17 cellular contexts compared by ENCODE assay signal in genomic region chr13:113005076-113005865, GRCh38. TPM values are rescaled to one million over a fixed set of nuclear protein-coding genes. Genes with fewer than 3 reads are reported as not detected.
DNase-seq lines count a peak whose midpoint lies in the region; ATAC-seq and TF ChIP-seq lines count a peak whose summit lies in the region.
"Had no signal": no experiment of that assay in that cellular context is flagged by ENCODE, and none has a peak within 500 bp of the region (broad histone marks: within the 10 kb centered on the region; RNA-seq: fewer than 3 reads in every experiment).

No MANE protein-coding gene starts in this region.

- no peak overlapping the region for H2AFZ ChIP-seq in MM.1S (ENCODE audit: low read length)

- no peaks in the 10 kb centered on the region for H3K79me2 ChIP-seq in MM.1S (ENCODE audit: low read length)

- peaks cover 99% of the 10 kb centered on the region for H3K27me3 ChIP-seq in MM.1S (replicated peaks; ENCODE audit: insufficient read depth, low read length)
- H3K27me3 ChIP-seq: ovary had no signal

- no peaks in the 10 kb centered on the region for H3K9me2 ChIP-seq in MM.1S (replicated peaks; ENCODE audit: insufficient read depth, low read length)

- H3K36me3 Mint-ChIP-seq in activated CD4-positive, alpha-beta T cell treated with anti-CD3 and anti-CD28 coated beads for 36 hours (ENCODE audit: low read depth): peaks cover 2% of the 10 kb centered on the region
- peaks cover 0 to 2% of the 10 kb centered on the region in 2 donors for H3K36me3 Mint-ChIP-seq in activated T-cell treated with anti-CD3 and anti-CD28 coated beads, Interleukin-2, amount 50 U/mL, for 72 hours (ENCODE audit: insufficient read depth in 2 of 2)

- POLR2A ChIA-PET in activated CD4-positive, alpha-beta T cell treated with anti-CD3 and anti-CD28 coated beads for 36 hours (lab: Charles Lee): no interaction called here

- no peak overlapping the region for H3K9ac ChIP-seq in MM.1S (ENCODE audit: low read length)

- no peaks in the 10 kb centered on the region for H3F3A ChIP-seq in MM.1S (ENCODE audit: insufficient read depth, low read length)

- no peaks in the 10 kb centered on the region for H3K36me3 ChIP-seq in MM.1S (replicated peaks; ENCODE audit: insufficient read depth, low read length)
- H3K36me3 ChIP-seq: ovary, upper lobe of right lung had no signal

- no peak overlapping the region for H3K27ac ChIP-seq in MM.1S (ENCODE audit: low read length)
- H3K27ac ChIP-seq: ovary, skin epidermis, upper lobe of right lung, VCaP had no signal

- H3K4me3 Mint-ChIP-seq in activated CD4-positive, alpha-beta T cell treated with anti-CD3 and anti-CD28 coated beads for 36 hours: peak overlapping the region; percentile 7
- peak overlapping the region in 1 of 2 donors; percentile 41 for H3K4me3 Mint-ChIP-seq in activated T-cell treated with anti-CD3 and anti-CD28 coated beads, Interleukin-2, amount 50 U/mL, for 72 hours

- peaks cover 7% of the 10 kb centered on the region; the same call in 1 of the 2 replicates for H3K4me1 ChIP-seq in MM.1S (ENCODE audit: low read length)

- H3K4me1 Mint-ChIP-seq in activated CD4-positive, alpha-beta T cell treated with anti-CD3 and anti-CD28 coated beads for 36 hours: peaks cover 11% of the 10 kb centered on the region
- peaks cover 14% of the 10 kb centered on the region for H3K4me1 Mint-ChIP-seq in activated T-cell treated with anti-CD3 and anti-CD28 coated beads, Interleukin-2, amount 50 U/mL, for 72 hours (ENCODE audit: low read depth)

- H3K27me3 Mint-ChIP-seq in activated CD4-positive, alpha-beta T cell treated with anti-CD3 and anti-CD28 coated beads for 36 hours: no peaks in the 10 kb centered on the region
- no peaks in the 10 kb centered on the region for H3K27me3 Mint-ChIP-seq in activated T-cell treated with anti-CD3 and anti-CD28 coated beads, Interleukin-2, amount 50 U/mL, for 72 hours (ENCODE audit: low read depth)

- CTCF ChIA-PET in activated CD4-positive, alpha-beta T cell treated with anti-CD3 and anti-CD28 coated beads for 36 hours (lab: Charles Lee): interaction anchor here (1.2 kb wide), 1 partner anchor 62 kb away, joined by 5 read pairs; no protein-coding TSS in a partner anchor

- H3K9me3 ChIP-seq in MM.1S (replicated peaks; ENCODE audit: insufficient read depth, low read length): no peaks in the 10 kb centered on the region
- H3K9me3 ChIP-seq: mucosa of descending colon, ovary, upper lobe of right lung had no signal

- no peak overlapping the region for H3K4me3 ChIP-seq in MM.1S (ENCODE audit: low read length)
- H3K4me3 ChIP-seq: mucosa of descending colon, ovary, skin epidermis, upper lobe of right lung had no signal

- intact Hi-C loops in activated CD4-positive, alpha-beta T cell treated with anti-CD3 and anti-CD28 coated beads for 36 hours (cut with DNase I, micrococcal nuclease): no loop called here

- ATAC-seq in activated CD4-positive, alpha-beta T cell treated with anti-CD3 and anti-CD28 coated beads for 36 hours: no peak
- peak; percentile 36 to 46 for ATAC-seq in activated T-cell treated with anti-CD3 and anti-CD28 coated beads, Interleukin-2, amount 50 U/mL, for 72 hours (replicated peaks in 1 of 2)
- ATAC-seq in GM19035 (IDR thresholded peaks at IDR 0.05; ENCODE audit: unreplicated experiment): no peak
- no peak for ATAC-seq in HG02840 (IDR thresholded peaks at IDR 0.05; ENCODE audit: low FRiP score, unreplicated experiment)
- ATAC-seq: mucosa of descending colon, upper lobe of right lung had no signal

- no peaks in the 10 kb centered on the region for H4K20me1 ChIP-seq in MM.1S (ENCODE audit: insufficient read depth, low read length)

- H3K9me3 Mint-ChIP-seq in activated CD4-positive, alpha-beta T cell treated with anti-CD3 and anti-CD28 coated beads for 36 hours (ENCODE audit: low read depth): no peaks in the 10 kb centered on the region
- peaks cover 0 to 6% of the 10 kb centered on the region in 2 donors for H3K9me3 Mint-ChIP-seq in activated T-cell treated with anti-CD3 and anti-CD28 coated beads, Interleukin-2, amount 50 U/mL, for 72 hours

- H3K4me2 ChIP-seq in MM.1S (ENCODE audit: low read depth, low read length): no peak overlapping the region

- peak; percentile 32 for DNase-seq in activated CD4-positive, alpha-beta T cell treated with anti-CD3 and anti-CD28 coated beads for 36 hours
- no peak for DNase-seq in activated CD4-positive, alpha-beta T cell treated with anti-CD3 and anti-CD28 coated beads for 4 hours
- DNase-seq in MM.1S: peak; percentile 30
- peak; percentile 10 to 22 for DNase-seq in activated T-cell treated with anti-CD3 and anti-CD28 coated beads, Interleukin-2, amount 50 U/mL, for 72 hours
- peak; percentile 76 for DNase-seq in myocyte (ENCODE audit: low read depth)
- DNase-seq in activated effector memory CD4-positive, alpha-beta T cell treated with anti-CD3 and anti-CD28 coated beads, Interleukin-2, amount 50 U/mL, for 16 hours: no peak
- DNase-seq: GOT3; mucosa of descending colon; NCI-H2107; NCI-H774; ovary; stimulated activated naive CD4-positive, alpha-beta T cell; upper lobe of right lung had no signal

- no peak for TF ChIP-seq CTCF in MM.1S (IDR thresholded peaks at IDR 0.05; ENCODE audit: low read length)

- peak overlapping the region; percentile 59 for H3K27ac Mint-ChIP-seq in activated CD4-positive, alpha-beta T cell treated with anti-CD3 and anti-CD28 coated beads for 36 hours
- H3K27ac Mint-ChIP-seq in activated T-cell treated with anti-CD3 and anti-CD28 coated beads, Interleukin-2, amount 50 U/mL, for 72 hours: peak overlapping the region; percentile 97

RNA-seq across cellular contexts. Expression of gene MCF2L, which starts 36.3 kb away (rescaled TPM):
- 1 to 10 TPM; 8.4 to 8.7 TPM for total RNA-seq in activated CD4-positive, alpha-beta T cell treated with anti-CD3 and anti-CD28 coated beads for 36 hours
- 10 to 100 TPM in 1 of 2 donors, 1 to 10 TPM in 1; 9.6 to 11.8 TPM for total RNA-seq in activated T-cell treated with anti-CD3 and anti-CD28 coated beads, Interleukin-2, amount 50 U/mL, for 72 hours
- 31.2 and 34.4 TPM in 2 replicates for total RNA-seq in myocyte
- polyA plus RNA-seq in myocyte (2012): 18.3 TPM

Comparison
In these comparisons a context has a peak if more than half of its experiments do, and no peak if none do; other contexts are left out.
1. DNase-seq: peak in activated CD4-positive, alpha-beta T cell treated with anti-CD3 and anti-CD28 coated beads for 36 hours (single experiment), MM.1S (single experiment), activated T-cell treated with anti-CD3 and anti-CD28 coated beads, Interleukin-2, amount 50 U/mL, for 72 hours (2 of 2) and myocyte (single experiment); none in activated CD4-positive, alpha-beta T cell treated with anti-CD3 and anti-CD28 coated beads for 4 hours (0 of 2) and activated effector memory CD4-positive, alpha-beta T cell treated with anti-CD3 and anti-CD28 coated beads, Interleukin-2, amount 50 U/mL, for 16 hours (single experiment).
2. ATAC-seq: peak in activated T-cell treated with anti-CD3 and anti-CD28 coated beads, Interleukin-2, amount 50 U/mL, for 72 hours (2 of 2); none in activated CD4-positive, alpha-beta T cell treated with anti-CD3 and anti-CD28 coated beads for 36 hours (single experiment), GM19035 (single experiment) and HG02840 (single experiment).